In the genomic region with DNA sequence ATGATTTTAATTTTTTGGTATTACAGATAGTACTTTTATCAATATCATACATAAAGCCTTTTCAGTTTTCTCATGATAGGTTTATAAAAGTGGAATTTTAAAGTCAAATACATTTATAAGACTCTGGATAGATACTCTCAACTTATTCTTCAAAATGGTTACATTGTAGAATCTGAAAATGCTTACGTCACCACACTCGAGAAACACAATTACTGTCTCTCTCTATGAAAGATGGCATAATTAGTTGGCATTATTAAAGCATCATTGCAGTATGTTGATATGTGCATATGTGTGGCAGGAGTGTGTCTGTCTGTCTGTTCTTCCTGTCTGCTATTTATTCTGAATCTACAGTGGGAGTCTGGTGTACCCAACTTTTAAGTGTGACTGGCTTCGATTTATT, we compare ENCODE assay signal across 1 cellular context.
TF ChIP-seq lines count a peak whose summit lies in the region.

No MANE protein-coding gene starts in this region.

TF ChIP-seq in HepG2, 621 proteins besides CTCF, POLR2A, EP300 and RAD21:
- TF ChIP-seq MAFK (conservative IDR thresholded peaks at IDR 0.05 in 1 of 2, IDR thresholded peaks at IDR 0.05 in 1 of 2; ENCODE audit: low read length in 2 of 2) (peak in 1 of 2 experiments; percentile 28; a peak in 1 of 4 replicates), CREB1 (IDR thresholded peaks at IDR 0.05) (peak; percentile 80), CREB1 (CRISPR knock-in tag; IDR thresholded peaks at IDR 0.05) (no peak), ZNF773 (CRISPR knock-in tag; IDR thresholded peaks at IDR 0.05; ENCODE audit: borderline replicate concordance) (no peak), THAP11 (CRISPR knock-in tag; IDR thresholded peaks at IDR 0.05) (no peak), MED8 (CRISPR knock-in tag; IDR thresholded peaks at IDR 0.05; ENCODE audit: insufficient replicate concordance) (no peak), SP5 (CRISPR knock-in tag; IDR thresholded peaks at IDR 0.05; ENCODE audit: borderline replicate concordance, low read depth) (no peak), ZNF589 (CRISPR knock-in tag; conservative IDR thresholded peaks at IDR 0.05) (no peak), ATF7 (IDR thresholded peaks at IDR 0.05) (peak; percentile 63; the same call in 1 of the 2 replicates), ATF7 (CRISPR knock-in tag; IDR thresholded peaks at IDR 0.05) (no peak), FOSL2 (CRISPR knock-in tag; IDR thresholded peaks at IDR 0.05) (no peak), ASH2L (IDR thresholded peaks at IDR 0.05; ENCODE audit: insufficient read length, low read depth, low read length) (no peak), POLR2G (IDR thresholded peaks at IDR 0.05; ENCODE audit: low read depth, low read length) (no peak), PHF21A (CRISPR knock-in tag; IDR thresholded peaks at IDR 0.05) (no peak)
- TF ChIP-seq, protein P1, sequence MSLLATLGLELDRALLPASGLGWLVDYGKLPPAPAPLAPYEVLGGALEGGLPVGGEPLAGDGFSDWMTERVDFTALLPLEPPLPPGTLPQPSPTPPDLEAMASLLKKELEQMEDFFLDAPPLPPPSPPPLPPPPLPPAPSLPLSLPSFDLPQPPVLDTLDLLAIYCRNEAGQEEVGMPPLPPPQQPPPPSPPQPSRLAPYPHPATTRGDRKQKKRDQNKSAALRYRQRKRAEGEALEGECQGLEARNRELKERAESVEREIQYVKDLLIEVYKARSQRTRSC (CRISPR knock-in tag; IDR thresholded peaks at IDR 0.05; ENCODE audit: low read depth): no peak
- TF ChIP-seq, protein P2, sequence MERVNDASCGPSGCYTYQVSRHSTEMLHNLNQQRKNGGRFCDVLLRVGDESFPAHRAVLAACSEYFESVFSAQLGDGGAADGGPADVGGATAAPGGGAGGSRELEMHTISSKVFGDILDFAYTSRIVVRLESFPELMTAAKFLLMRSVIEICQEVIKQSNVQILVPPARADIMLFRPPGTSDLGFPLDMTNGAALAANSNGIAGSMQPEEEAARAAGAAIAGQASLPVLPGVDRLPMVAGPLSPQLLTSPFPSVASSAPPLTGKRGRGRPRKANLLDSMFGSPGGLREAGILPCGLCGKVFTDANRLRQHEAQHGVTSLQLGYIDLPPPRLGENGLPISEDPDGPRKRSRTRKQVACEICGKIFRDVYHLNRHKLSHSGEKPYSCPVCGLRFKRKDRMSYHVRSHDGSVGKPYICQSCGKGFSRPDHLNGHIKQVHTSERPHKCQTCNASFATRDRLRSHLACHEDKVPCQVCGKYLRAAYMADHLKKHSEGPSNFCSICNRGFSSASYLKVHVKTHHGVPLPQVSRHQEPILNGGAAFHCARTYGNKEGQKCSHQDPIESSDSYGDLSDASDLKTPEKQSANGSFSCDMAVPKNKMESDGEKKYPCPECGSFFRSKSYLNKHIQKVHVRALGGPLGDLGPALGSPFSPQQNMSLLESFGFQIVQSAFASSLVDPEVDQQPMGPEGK (CRISPR knock-in tag; IDR thresholded peaks at IDR 0.05): no peak
